17 cellular contexts compared by ENCODE assay signal in genomic region chr11:117743121-117743815, GRCh38. TPM values are rescaled to one million over a fixed set of nuclear protein-coding genes. Genes with fewer than 3 reads are reported as not detected.
DNase-seq lines count a peak whose midpoint lies in the region; ATAC-seq and TF ChIP-seq lines count a peak whose summit lies in the region.
"Had no signal": no experiment of that assay in that cellular context is flagged by ENCODE, and none has a peak within 500 bp of the region (broad histone marks: within the 10 kb centered on the region; RNA-seq: fewer than 3 reads in every experiment).

No MANE protein-coding gene starts in this region.

- H3K36me3 ChIP-seq in BLaER1, result no peaks in the 10 kb centered on the region
- H3K36me3 ChIP-seq in DND-41 (ENCODE audit: insufficient read depth, low read length), result peaks cover 16% of the 10 kb centered on the region
- no peaks in the 10 kb centered on the region for H3K36me3 ChIP-seq in endodermal cell (ENCODE audit: control insufficient read depth, insufficient read depth, low read length)
- H3K36me3 ChIP-seq: heart left ventricle had no signal

- H3K4me3 ChIP-seq in BLaER1 (no peak overlapping the region), DND-41 (ENCODE audit: low read depth in 1 of 2, low read length in 2 of 2) (no peak overlapping the region), endodermal cell (ENCODE audit: low read length) (peak overlapping the region; percentile 32)
- H3K4me3 ChIP-seq: heart left ventricle had no signal

- H3K9me3 Mint-ChIP-seq in endodermal cell, result peaks cover 22% of the 10 kb centered on the region
- H3K9me3 Mint-ChIP-seq: activated naive CD4-positive, alpha-beta T cell treated with anti-CD3 and anti-CD28 coated beads, Interleukin-2, amount 50 U/mL, for 72 hours; stimulated activated naive CD8-positive, alpha-beta T cell treated with anti-CD3 and anti-CD28 coated beads, Interleukin-15, Interleukin-2, amounts not matched to agents 100 ng/mL and 50 ng/mL, for 24 hours had no signal

- peak overlapping the region; percentile 19 for H3K27ac Mint-ChIP-seq in endodermal cell
- H3K27ac Mint-ChIP-seq: activated naive CD4-positive, alpha-beta T cell treated with anti-CD3 and anti-CD28 coated beads, Interleukin-2, amount 50 U/mL, for 72 hours; naive thymus-derived CD8-positive, alpha-beta T cell; stimulated activated naive CD8-positive, alpha-beta T cell treated with anti-CD3 and anti-CD28 coated beads, Interleukin-15, Interleukin-2, amounts not matched to agents 100 ng/mL and 50 ng/mL, for 24 hours had no signal

- H3K4me2 ChIP-seq in BLaER1 (peak overlapping the region; percentile 62), DND-41 (ENCODE audit: insufficient read depth, low read length) (no peak overlapping the region)

- H2AFZ ChIP-seq in DND-41 (ENCODE audit: low read depth, low read length), result no peak overlapping the region

- peak; percentile 42; the same call in 1 of the 3 replicates for ATAC-seq in DND-41 (ENCODE audit: insufficient read depth, low read depth)
- no peak for ATAC-seq in HG02938 (IDR thresholded peaks at IDR 0.05; ENCODE audit: unreplicated experiment)
- ATAC-seq: activated naive CD4-positive, alpha-beta T cell treated with anti-CD3 and anti-CD28 coated beads, Interleukin-2, amount 50 U/mL, for 72 hours; heart left ventricle; left cardiac atrium; naive thymus-derived CD8-positive, alpha-beta T cell; sciatic nerve had no signal

- H3K27me3 Mint-ChIP-seq in endodermal cell (ENCODE audit: insufficient read depth), result peaks cover 30% of the 10 kb centered on the region

- WGBS in endodermal cell (ENCODE audit: insufficient coverage in 1 of 2, insufficient read length in 1 of 2), 2 experiments, result 92 to 95% methylated on average over 9 of the region's 9 CpGs

- H3K9ac ChIP-seq in BLaER1 (no peak overlapping the region), DND-41 (ENCODE audit: low read depth, low read length) (no peak overlapping the region), endodermal cell (ENCODE audit: extremely low read depth, low read length, poor library complexity, severe bottlenecking) (no peak overlapping the region)

- H3K4me1 Mint-ChIP-seq in endodermal cell, result peaks cover 13% of the 10 kb centered on the region

- no peaks in the 10 kb centered on the region for H4K20me1 ChIP-seq in BLaER1
- peaks cover 6% of the 10 kb centered on the region for H4K20me1 ChIP-seq in DND-41 (ENCODE audit: insufficient read depth, low read length)

- no peaks in the 10 kb centered on the region for H3K27me3 ChIP-seq in BLaER1
- H3K27me3 ChIP-seq in DND-41 (ENCODE audit: insufficient read depth, low read length, poor library complexity), result no peaks in the 10 kb centered on the region
- no peaks in the 10 kb centered on the region for H3K27me3 ChIP-seq in endodermal cell (ENCODE audit: control insufficient read depth, insufficient read depth, low read length, poor library complexity, severe bottlenecking)
- H3K27me3 ChIP-seq: heart left ventricle had no signal

- H3K36me3 Mint-ChIP-seq in endodermal cell (ENCODE audit: low read depth), result peaks cover 12% of the 10 kb centered on the region
- H3K36me3 Mint-ChIP-seq: activated naive CD4-positive, alpha-beta T cell treated with anti-CD3 and anti-CD28 coated beads, Interleukin-2, amount 50 U/mL, for 72 hours; naive thymus-derived CD8-positive, alpha-beta T cell had no signal

- H3K4me1 ChIP-seq in BLaER1, result peaks cover 23% of the 10 kb centered on the region
- no peaks in the 10 kb centered on the region for H3K4me1 ChIP-seq in DND-41 (ENCODE audit: insufficient read depth, low read length)
- peaks cover 7% of the 10 kb centered on the region for H3K4me1 ChIP-seq in endodermal cell (ENCODE audit: control insufficient read depth, insufficient read depth, low read length)
- H3K4me1 ChIP-seq: heart left ventricle had no signal

- no peak for TF ChIP-seq CTCF in DND-41 (IDR thresholded peaks at IDR 0.05; ENCODE audit: borderline replicate concordance, extremely low read depth, low read length, poor library complexity, severe bottlenecking)
- TF ChIP-seq CTCF in endodermal cell (conservative IDR thresholded peaks at IDR 0.05), result no peak

- H3K4me3 Mint-ChIP-seq in endodermal cell, result no peak overlapping the region
- H3K4me3 Mint-ChIP-seq: naive thymus-derived CD8-positive, alpha-beta T cell; stimulated activated naive CD8-positive, alpha-beta T cell treated with anti-CD3 and anti-CD28 coated beads, Interleukin-15, Interleukin-2, amounts not matched to agents 100 ng/mL and 50 ng/mL, for 24 hours had no signal

- DNase-seq in DND-41 (peak; percentile 18), NCI-H2196 treated with DMSO at 0.1 percent for 48 hours (lab: John Stamatoyannopoulos, UW; ENCODE audit: unreplicated experiment) (peak; percentile 19), endodermal cell (no peak), cerebellar cortex (ENCODE audit: low spot score) (no peak), NOMO-1 treated with dmso at 0.1 percent for 144 hours (lab: John Stamatoyannopoulos, UW; ENCODE audit: unreplicated experiment) (no peak), KG1 (lab: John Stamatoyannopoulos, UW) (no peak)
- DNase-seq: heart left ventricle; left cardiac atrium; naive thymus-derived CD8-positive, alpha-beta T cell; stimulated activated CD4-positive, alpha-beta T cell treated with anti-CD3 and anti-CD28 coated beads, Interleukin-4, amount 100 ng/mL, for 4 hours had no signal

- H3K27ac ChIP-seq in BLaER1 (no peak overlapping the region), DND-41 (ENCODE audit: low read length) (no peak overlapping the region), endodermal cell (ENCODE audit: low read depth, low read length) (no peak overlapping the region)
- H3K27ac ChIP-seq: heart left ventricle had no signal

- H3K9me3 ChIP-seq in BLaER1 (no peaks in the 10 kb centered on the region), DND-41 (ENCODE audit: insufficient read depth, low read length, severe bottlenecking) (no peaks in the 10 kb centered on the region), endodermal cell (ENCODE audit: control insufficient read depth, low read length) (peaks cover 19% of the 10 kb centered on the region)

- no peaks in the 10 kb centered on the region for H3K79me2 ChIP-seq in DND-41 (ENCODE audit: insufficient read depth, low read length)

RNA-seq across cellular contexts. Expression of gene DSCAML1, which starts 53.7 kb away (rescaled TPM):
- 10 to 100 TPM in 1 of 2 donors, 1 to 10 TPM in 1; 5.6 to 10.9 TPM for total RNA-seq in endodermal cell
- 1.4 TPM for polyA plus RNA-seq in endodermal cell (2013, experiment 1 of 2)
- polyA plus RNA-seq in endodermal cell (2013, experiment 2 of 2), result 0.50 TPM
- total RNA-seq: NCI-H460 had no signal
- polyA plus RNA-seq: BJ had no signal

Comparison
In these comparisons a context has a peak if more than half of its experiments do, and no peak if none do; other contexts are left out.
1. DNase-seq: peak in DND-41 (single experiment) and NCI-H2196 treated with DMSO at 0.1 percent for 48 hours (single experiment); none in endodermal cell (single experiment), cerebellar cortex (single experiment), NOMO-1 treated with dmso at 0.1 percent for 144 hours (single experiment) and KG1 (single experiment).